Comparison of ENCODE assay signal across 1 cellular context in genomic region chr20:10218536-10219451, GRCh38.
TF ChIP-seq lines count a peak whose summit lies in the region.

Gene SNAP25 (plus strand): TSS chr20:10218830. CDS start chr20:10275492, 56,662 bp downstream.

TF ChIP-seq in K562, 482 proteins besides CTCF, POLR2A, EP300 and RAD21 (continued from another document):
- TF ChIP-seq REST (CRISPR knock-in tag; IDR thresholded peaks at IDR 0.05; ENCODE audit: low read depth) (peak; percentile 69), MEF2A (IDR thresholded peaks at IDR 0.05; ENCODE audit: control insufficient read depth, low read depth, low read length) (peak; percentile 74; the same call in 1 of the 2 replicates), CREB1 (IDR thresholded peaks at IDR 0.05) (peak; percentile 63; the same call in 1 of the 2 replicates), CREB1 (CRISPR knock-in tag; IDR thresholded peaks at IDR 0.05) (no peak), ATF1 (CRISPR knock-in tag; IDR thresholded peaks at IDR 0.05) (no peak), ATF1 (tag; IDR thresholded peaks at IDR 0.05) (0 out of 2 replicates have a peak, but pooled peaks have one; percentile 21), HNRNPUL1 (IDR thresholded peaks at IDR 0.05; ENCODE audit: low read length) (no peak), SPI1 (IDR thresholded peaks at IDR 0.05; ENCODE audit: borderline replicate concordance, low read depth, low read length) (peak; percentile 40; the same call in 1 of the 2 replicates), CREM (IDR thresholded peaks at IDR 0.05; ENCODE audit: low read depth) (peak; percentile 90), YY1 (IDR thresholded peaks at IDR 0.05; ENCODE audit: borderline replicate concordance in 1 of 3, control insufficient read depth in 1 of 3, extremely low read depth in 1 of 3, insufficient read depth in 3 of 3, insufficient read length in 1 of 3, insufficient replicate concordance in 2 of 3, low read depth in 1 of 3, low read length in 2 of 3) (peak; percentile 75 to 96 (median 85)), IFI16 (CRISPR knock-in tag; IDR thresholded peaks at IDR 0.05) (no peak), JUND (IDR thresholded peaks at IDR 0.05; ENCODE audit: borderline replicate concordance, low read depth, low read length) (peak; percentile 33; the same call in 1 of the 2 replicates), JUND (tag; IDR thresholded peaks at IDR 0.05; ENCODE audit: borderline replicate concordance, low read depth, low read length) (no peak; the same call in 2 of the 3 replicates), ZNF584 (CRISPR knock-in tag; IDR thresholded peaks at IDR 0.05; ENCODE audit: low read depth) (no peak), NR2C2 (CRISPR knock-in tag; IDR thresholded peaks at IDR 0.05) (no peak), NR2C2 (tag; IDR thresholded peaks at IDR 0.05) (peak; percentile 28; the same call in 1 of the 2 replicates)
TF ChIP-seq in K562: peak in this region for 10.
